8 cellular contexts compared by ENCODE assay signal in genomic region chrX:74550295-74550802, GRCh38.
DNase-seq lines count a peak whose midpoint lies in the region; ATAC-seq and TF ChIP-seq lines count a peak whose summit lies in the region.

No MANE protein-coding gene starts in this region.

- no peak overlapping the region for H3K9ac ChIP-seq in parathyroid adenoma

- peak overlapping the region; percentile 84 for H3K4me3 Mint-ChIP-seq in HFFc6

- no peak overlapping the region for H3K4me3 ChIP-seq in GM06990 (replicated peaks; ENCODE audit: low read depth, low read length)
- no peak overlapping the region for H3K4me3 ChIP-seq in SJSA1
- no peak overlapping the region for H3K4me3 ChIP-seq in gastroesophageal sphincter
- H3K4me3 ChIP-seq in parathyroid adenoma (ENCODE audit: low read depth, low read length) = no peak overlapping the region
- peak overlapping the region in 1 of 4 donors; percentile 15 for H3K4me3 ChIP-seq in tibial nerve

- peak; percentile 74 for DNase-seq in GM06990 (ENCODE audit: extremely low read depth, insufficient read length)
- DNase-seq in HFFc6 = peak; percentile 41
- DNase-seq in MV-4-11 (lab: John Stamatoyannopoulos, UW) = peak; percentile 64
- peak; percentile 72 to 73 for DNase-seq in SJSA1 (ENCODE audit: low read depth in 1 of 2, low spot score in 2 of 2)
- peak; percentile 66 for DNase-seq in activated gamma-delta T cell (lab: John Stamatoyannopoulos, UW)
- peak; percentile 45 to 77 for DNase-seq in tibial nerve (ENCODE audit: low spot score in 2 of 2)

- ATAC-seq in gastroesophageal sphincter = peak; percentile 85

- H2AFZ ChIP-seq in parathyroid adenoma = peak overlapping the region; percentile 84

- TF ChIP-seq POLR2A in gastroesophageal sphincter (IDR thresholded peaks at IDR 0.05) (no peak), tibial nerve (IDR thresholded peaks at IDR 0.05) (no peak)

- H3K27ac ChIP-seq in SJSA1 (no peak overlapping the region), gastroesophageal sphincter (peak overlapping the region in 1 of 4 donors; percentile 56), parathyroid adenoma (no peak overlapping the region), tibial nerve (no peak overlapping the region)

- no peaks in the 10 kb centered on the region for H3K36me3 Mint-ChIP-seq in HFFc6 (ENCODE audit: low read depth)

- 0 out of 2 replicates have a peak, but pooled peaks cover 3% of the 10 kb centered on the region for H3K4me1 ChIP-seq in SJSA1 (replicated peaks)
- no peaks in the 10 kb centered on the region for H3K4me1 ChIP-seq in gastroesophageal sphincter
- H3K4me1 ChIP-seq in parathyroid adenoma = no peaks in the 10 kb centered on the region
- no peaks in the 10 kb centered on the region for H3K4me1 ChIP-seq in tibial nerve

- no peaks in the 10 kb centered on the region for H3K9me3 ChIP-seq in SJSA1 (replicated peaks)
- no peaks in the 10 kb centered on the region for H3K9me3 ChIP-seq in gastroesophageal sphincter
- no peaks in the 10 kb centered on the region for H3K9me3 ChIP-seq in parathyroid adenoma (ENCODE audit: control insufficient read depth, low read length)
- H3K9me3 ChIP-seq in tibial nerve = no peaks in the 10 kb centered on the region

- H3K36me3 ChIP-seq in GM06990 (ENCODE audit: control insufficient read depth, insufficient read depth, low read length) (no peaks in the 10 kb centered on the region), SJSA1 (no peaks in the 10 kb centered on the region), gastroesophageal sphincter (no peaks in the 10 kb centered on the region), parathyroid adenoma (ENCODE audit: control insufficient read depth, insufficient read depth, low read length) (no peaks in the 10 kb centered on the region), tibial nerve (no peaks in the 10 kb centered on the region)

- TF ChIP-seq EP300 in gastroesophageal sphincter (IDR thresholded peaks at IDR 0.05) (no peak), tibial nerve (IDR thresholded peaks at IDR 0.05) (no peak)

- H3K27ac Mint-ChIP-seq in HFFc6 = no peak overlapping the region

- 14 to 21% methylated on average over 8 to 11 of the region's 24 CpGs for WGBS in gastroesophageal sphincter (ENCODE audit: low coverage in 1 of 2), 2 donors
- WGBS in tibial nerve, 2 donors = 20 to 36% methylated on average over 11 to 23 of the region's 24 CpGs

- peak; percentile 99 for TF ChIP-seq CTCF in GM06990 (IDR thresholded peaks at IDR 0.05; ENCODE audit: insufficient read depth, low read length, poor library complexity, severe bottlenecking)
- peak; percentile 97 for TF ChIP-seq CTCF in HFFc6 (IDR thresholded peaks at IDR 0.05)
- peak; percentile 94 to 98 (median 97) for TF ChIP-seq CTCF in gastroesophageal sphincter (IDR thresholded peaks at IDR 0.05)
- peak; percentile 94 for TF ChIP-seq CTCF in parathyroid adenoma (IDR thresholded peaks at IDR 0.05)
- peak; percentile 90 to 99 (median 97) for TF ChIP-seq CTCF in tibial nerve (IDR thresholded peaks at IDR 0.05)

- H3K9me3 Mint-ChIP-seq in HFFc6 = no peaks in the 10 kb centered on the region

- H3K79me2 ChIP-seq in parathyroid adenoma = no peaks in the 10 kb centered on the region

- H3K27me3 ChIP-seq in GM06990 (replicated peaks; ENCODE audit: control insufficient read depth, insufficient read depth, low read length) (no peaks in the 10 kb centered on the region), SJSA1 (replicated peaks) (no peaks in the 10 kb centered on the region), gastroesophageal sphincter (no peaks in the 10 kb centered on the region), parathyroid adenoma (ENCODE audit: control insufficient read depth, insufficient read depth, low read length) (no peaks in the 10 kb centered on the region), tibial nerve (peaks cover 0 to 6% of the 10 kb centered on the region in 2 donors)

- H3K4me1 Mint-ChIP-seq in HFFc6 (ENCODE audit: low read depth) = peaks cover 5% of the 10 kb centered on the region; the same call in 1 of the 2 replicates

- H3K4me2 ChIP-seq in parathyroid adenoma (ENCODE audit: low read length) = peak overlapping the region; percentile 53

- H3K27me3 Mint-ChIP-seq in HFFc6 (ENCODE audit: insufficient read depth) = no peaks in the 10 kb centered on the region
